8 cellular contexts compared by ENCODE assay signal in genomic region chr19:3142292-3142670, GRCh38. TPM values are rescaled to one million over a fixed set of nuclear protein-coding genes. Genes with fewer than 3 reads are reported as not detected.
A peak's percentile ranks its signal among the peaks of the same experiment; 100 is the strongest.
DNase-seq lines count a peak whose midpoint lies in the region; ATAC-seq and TF ChIP-seq lines count a peak whose summit lies in the region.

No MANE protein-coding gene starts in this region.

- CTCF ChIA-PET in WTC11 (lab: Charles Lee): interaction anchor here (0.8 to 3.4 kb wide), 5 partner anchors 12 to 21 kb away, joined by 3 to 15 read pairs (median 3); no protein-coding TSS in a partner anchor

- H3K27ac Mint-ChIP-seq in stimulated activated effector memory CD8-positive, alpha-beta T cell treated with anti-CD3 and anti-CD28 coated beads, Interleukin-12 subunit alpha, Interleukin-12 subunit beta, amount 100 ng/mL, for 72 hours: peak overlapping the region; percentile 85
- no peak overlapping the region for H3K27ac Mint-ChIP-seq in WTC11

- ATAC-seq in stimulated activated effector memory CD8-positive, alpha-beta T cell treated with anti-CD3 and anti-CD28 coated beads, Interleukin-12 subunit alpha, Interleukin-12 subunit beta, amount 100 ng/mL, for 72 hours: peak; percentile 84
- ATAC-seq in GM18870 (IDR thresholded peaks at IDR 0.05; ENCODE audit: unreplicated experiment) (no peak), WTC11 (no peak), HG03520 (IDR thresholded peaks at IDR 0.05; ENCODE audit: unreplicated experiment) (no peak)

- peak overlapping the region; percentile 63 for H3K4me3 Mint-ChIP-seq in stimulated activated effector memory CD8-positive, alpha-beta T cell treated with anti-CD3 and anti-CD28 coated beads, Interleukin-12 subunit alpha, Interleukin-12 subunit beta, amount 100 ng/mL, for 72 hours
- no peak overlapping the region for H3K4me3 Mint-ChIP-seq in WTC11

- H3K36me3 Mint-ChIP-seq in stimulated activated effector memory CD8-positive, alpha-beta T cell treated with anti-CD3 and anti-CD28 coated beads, Interleukin-12 subunit alpha, Interleukin-12 subunit beta, amount 100 ng/mL, for 72 hours: peaks cover 94% of the 10 kb centered on the region
- H3K36me3 Mint-ChIP-seq in WTC11: no peaks in the 10 kb centered on the region

- no peaks in the 10 kb centered on the region; the same call in 1 of the 2 replicates for H3K27me3 Mint-ChIP-seq in WTC11 (ENCODE audit: low read depth)

- H3K4me1 Mint-ChIP-seq in stimulated activated effector memory CD8-positive, alpha-beta T cell treated with anti-CD3 and anti-CD28 coated beads, Interleukin-12 subunit alpha, Interleukin-12 subunit beta, amount 100 ng/mL, for 72 hours: peaks cover 36% of the 10 kb centered on the region
- no peaks in the 10 kb centered on the region for H3K4me1 Mint-ChIP-seq in WTC11

- H3K9me3 Mint-ChIP-seq in stimulated activated effector memory CD8-positive, alpha-beta T cell treated with anti-CD3 and anti-CD28 coated beads, Interleukin-12 subunit alpha, Interleukin-12 subunit beta, amount 100 ng/mL, for 72 hours: peaks cover 8% of the 10 kb centered on the region
- no peaks in the 10 kb centered on the region for H3K9me3 Mint-ChIP-seq in WTC11

- DNase-seq in KG1 (lab: John Stamatoyannopoulos, UW) (peak; percentile 69), glomerular visceral epithelial cell (ENCODE audit: extremely low spot score) (peak; percentile 65), NCI-H1105 treated with DMSO at 0.1 percent for 48 hours (lab: John Stamatoyannopoulos, UW) (no peak), WTC11 (ENCODE audit: low spot score) (no peak)
- peak; percentile 27 to 57 for DNase-seq in activated CD4-positive, alpha-beta T cell treated with anti-CD3 and anti-CD28 coated beads, Interleukin-2, amount 50 U/mL, for 24 hours (ENCODE audit: low read depth in 1 of 2, low spot score in 1 of 2)
- no peak for DNase-seq in stimulated activated effector memory CD8-positive, alpha-beta T cell treated with anti-CD3 and anti-CD28 coated beads, Interleukin-12 subunit alpha, Interleukin-12 subunit beta, amount 100 ng/mL, for 72 hours (ENCODE audit: low spot score in 2 of 2)

- POLR2A ChIA-PET in WTC11 (lab: Charles Lee): no interaction called here

- TF ChIP-seq CTCF in WTC11 (IDR thresholded peaks at IDR 0.05): no peak

TF ChIP-seq in WTC11, 78 proteins besides CTCF, POLR2A, EP300 and RAD21:
- TF ChIP-seq NR3C1 (CRISPR knock-in tag; conservative IDR thresholded peaks at IDR 0.05; ENCODE audit: low read depth) (no peak), KAT7 (CRISPR knock-in tag; IDR thresholded peaks at IDR 0.05; ENCODE audit: borderline replicate concordance) (no peak), IRF2 (CRISPR knock-in tag; IDR thresholded peaks at IDR 0.05; ENCODE audit: borderline replicate concordance, low read depth) (no peak), NFYB (CRISPR knock-in tag; conservative IDR thresholded peaks at IDR 0.05; ENCODE audit: low read depth) (no peak), USF1 (CRISPR knock-in tag; IDR thresholded peaks at IDR 0.05) (no peak), ERG (CRISPR knock-in tag; IDR thresholded peaks at IDR 0.05) (no peak)
- TF ChIP-seq, protein P1, sequence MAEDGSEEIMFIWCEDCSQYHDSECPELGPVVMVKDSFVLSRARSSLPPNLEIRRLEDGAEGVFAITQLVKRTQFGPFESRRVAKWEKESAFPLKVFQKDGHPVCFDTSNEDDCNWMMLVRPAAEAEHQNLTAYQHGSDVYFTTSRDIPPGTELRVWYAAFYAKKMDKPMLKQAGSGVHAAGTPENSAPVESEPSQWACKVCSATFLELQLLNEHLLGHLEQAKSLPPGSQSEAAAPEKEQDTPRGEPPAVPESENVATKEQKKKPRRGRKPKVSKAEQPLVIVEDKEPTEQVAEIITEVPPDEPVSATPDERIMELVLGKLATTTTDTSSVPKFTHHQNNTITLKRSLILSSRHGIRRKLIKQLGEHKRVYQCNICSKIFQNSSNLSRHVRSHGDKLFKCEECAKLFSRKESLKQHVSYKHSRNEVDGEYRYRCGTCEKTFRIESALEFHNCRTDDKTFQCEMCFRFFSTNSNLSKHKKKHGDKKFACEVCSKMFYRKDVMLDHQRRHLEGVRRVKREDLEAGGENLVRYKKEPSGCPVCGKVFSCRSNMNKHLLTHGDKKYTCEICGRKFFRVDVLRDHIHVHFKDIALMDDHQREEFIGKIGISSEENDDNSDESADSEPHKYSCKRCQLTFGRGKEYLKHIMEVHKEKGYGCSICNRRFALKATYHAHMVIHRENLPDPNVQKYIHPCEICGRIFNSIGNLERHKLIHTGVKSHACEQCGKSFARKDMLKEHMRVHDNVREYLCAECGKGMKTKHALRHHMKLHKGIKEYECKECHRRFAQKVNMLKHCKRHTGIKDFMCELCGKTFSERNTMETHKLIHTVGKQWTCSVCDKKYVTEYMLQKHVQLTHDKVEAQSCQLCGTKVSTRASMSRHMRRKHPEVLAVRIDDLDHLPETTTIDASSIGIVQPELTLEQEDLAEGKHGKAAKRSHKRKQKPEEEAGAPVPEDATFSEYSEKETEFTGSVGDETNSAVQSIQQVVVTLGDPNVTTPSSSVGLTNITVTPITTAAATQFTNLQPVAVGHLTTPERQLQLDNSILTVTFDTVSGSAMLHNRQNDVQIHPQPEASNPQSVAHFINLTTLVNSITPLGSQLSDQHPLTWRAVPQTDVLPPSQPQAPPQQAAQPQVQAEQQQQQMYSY (CRISPR knock-in tag; IDR thresholded peaks at IDR 0.05): no peak

RNA-seq across cellular contexts. Expression of gene GNA15, which starts 6.4 kb away (rescaled TPM):
- total RNA-seq in WTC11 (2021): 0.22 to 0.44 TPM (median 0.37 TPM) in 3 replicates

RNA-seq across cellular contexts. Expression of gene S1PR4, which starts 36.3 kb away (rescaled TPM):
- 0.27 to 0.37 TPM (median 0.28 TPM) in 3 replicates for total RNA-seq in WTC11 (2021)

RNA-seq across cellular contexts. Expression of gene NCLN, which starts 43.4 kb away (rescaled TPM):
- total RNA-seq in WTC11 (2021): 99.9 to 113 TPM (median 105 TPM) in 3 replicates

RNA-seq across cellular contexts. Expression of gene GNA11, which starts 48.1 kb away (rescaled TPM):
- 22.4 to 27.2 TPM (median 23.5 TPM) in 3 replicates for total RNA-seq in WTC11 (2021)

Comparison
In these comparisons a context has a peak if more than half of its experiments do, and no peak if none do; other contexts are left out.
1. DNase-seq: peak in KG1 (single experiment), activated CD4-positive, alpha-beta T cell treated with anti-CD3 and anti-CD28 coated beads, Interleukin-2, amount 50 U/mL, for 24 hours (2 of 2) and glomerular visceral epithelial cell (single experiment); none in stimulated activated effector memory CD8-positive, alpha-beta T cell treated with anti-CD3 and anti-CD28 coated beads, Interleukin-12 subunit alpha, Interleukin-12 subunit beta, amount 100 ng/mL, for 72 hours (0 of 2), NCI-H1105 treated with DMSO at 0.1 percent for 48 hours (single experiment) and WTC11 (single experiment).